In the genomic region with DNA sequence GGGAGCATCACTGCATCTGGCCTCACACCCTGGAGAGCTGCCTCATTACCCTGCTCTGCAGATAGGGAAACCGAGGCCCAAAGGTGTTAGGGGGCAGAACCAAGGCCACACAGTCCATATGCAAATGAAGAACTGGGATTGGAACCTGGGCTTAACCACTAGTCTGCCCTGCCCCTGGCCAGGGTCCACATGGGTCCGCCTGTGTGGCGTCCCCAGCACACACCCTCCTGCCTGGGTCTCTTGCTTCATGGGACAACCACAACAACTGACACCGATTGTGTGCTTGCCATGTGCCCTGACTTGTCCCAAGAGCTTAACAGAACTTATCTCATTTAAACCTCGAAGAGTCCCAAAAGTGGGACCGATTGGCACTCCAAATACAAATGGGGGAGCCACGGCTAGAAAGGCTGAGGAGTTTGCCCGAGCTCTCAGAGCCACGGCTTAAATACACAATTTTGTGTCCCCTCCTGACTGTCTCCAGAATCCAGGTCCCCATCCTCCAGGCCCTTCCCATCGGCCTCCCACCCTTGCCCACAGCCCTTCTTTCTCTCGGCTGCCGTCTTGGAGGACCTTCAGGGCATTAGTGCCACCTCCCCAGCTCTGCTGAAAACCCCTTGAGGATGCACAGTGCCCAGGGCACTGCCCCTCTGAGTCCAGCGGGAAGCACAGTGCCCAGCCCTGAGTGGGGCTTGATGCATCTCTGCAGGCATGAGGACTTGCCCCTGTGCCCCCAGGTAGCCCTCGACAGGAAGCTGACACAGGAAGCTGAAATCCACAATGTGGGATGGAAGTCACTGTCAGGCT, we compare ENCODE assay signal across 15 cellular contexts. TPM values are rescaled to one million over a fixed set of nuclear protein-coding genes. Genes with fewer than 3 reads are reported as not detected.
DNase-seq lines count a peak whose midpoint lies in the region; ATAC-seq, FAIRE-seq and TF ChIP-seq lines count a peak whose summit lies in the region.
"Had no signal": no experiment of that assay in that cellular context is flagged by ENCODE, and none has a peak within 500 bp of the region (broad histone marks: within the 10 kb centered on the region; RNA-seq: fewer than 3 reads in every experiment).

No MANE protein-coding gene starts in this region.

- intact Hi-C loops in cardiac septum (cut with DNase I) (no loop called here), heart right ventricle (cut with DNase I) (no loop called here), colonic mucosa (cut with DNase I) (no loop called here)

- H3K9me3 Mint-ChIP-seq in activated CD8-positive, alpha-beta T cell treated with anti-CD3 and anti-CD28 coated beads, Interleukin-2, amount 10 ng/mL, durations not matched to agents 7 days and 5 days (ENCODE audit: insufficient read depth): no peaks in the 10 kb centered on the region
- H3K9me3 Mint-ChIP-seq in naive thymus-derived CD8-positive, alpha-beta T cell: no peaks in the 10 kb centered on the region
- no peaks in the 10 kb centered on the region for H3K9me3 Mint-ChIP-seq in stimulated activated naive CD8-positive, alpha-beta T cell treated with anti-CD3 and anti-CD28 coated beads, Interleukin-15, Interleukin-2, amounts not matched to agents 100 ng/mL and 50 ng/mL, for 24 hours

- peaks cover 66% of the 10 kb centered on the region for H3K4me1 Mint-ChIP-seq in activated CD8-positive, alpha-beta T cell treated with anti-CD3 and anti-CD28 coated beads, Interleukin-2, amount 10 ng/mL, durations not matched to agents 7 days and 5 days (ENCODE audit: low read depth)
- H3K4me1 Mint-ChIP-seq in naive thymus-derived CD8-positive, alpha-beta T cell: peaks cover 47 to 85% (median 80%) of the 10 kb centered on the region in 4 donors
- peaks cover 85% of the 10 kb centered on the region for H3K4me1 Mint-ChIP-seq in stimulated activated naive CD8-positive, alpha-beta T cell treated with anti-CD3 and anti-CD28 coated beads, Interleukin-15, Interleukin-2, amounts not matched to agents 100 ng/mL and 50 ng/mL, for 24 hours (ENCODE audit: low read depth)

- H3K9me3 ChIP-seq in heart right ventricle (no peaks in the 10 kb centered on the region), colonic mucosa (no peaks in the 10 kb centered on the region)
- H3K9me3 ChIP-seq: thoracic aorta had no signal

- peak overlapping the region; percentile 60 for H3K27ac Mint-ChIP-seq in activated CD8-positive, alpha-beta T cell treated with anti-CD3 and anti-CD28 coated beads, Interleukin-2, amount 10 ng/mL, durations not matched to agents 7 days and 5 days
- H3K27ac Mint-ChIP-seq in naive thymus-derived CD8-positive, alpha-beta T cell: peak overlapping the region; percentile 69 to 100 (median 99)
- peak overlapping the region; percentile 21 for H3K27ac Mint-ChIP-seq in stimulated activated naive CD8-positive, alpha-beta T cell treated with anti-CD3 and anti-CD28 coated beads, Interleukin-15, Interleukin-2, amounts not matched to agents 100 ng/mL and 50 ng/mL, for 24 hours

- H3K36me3 ChIP-seq in heart right ventricle (no peaks in the 10 kb centered on the region), colonic mucosa (no peaks in the 10 kb centered on the region)
- H3K36me3 ChIP-seq: thoracic aorta had no signal

- H3K27me3 Mint-ChIP-seq in activated CD8-positive, alpha-beta T cell treated with anti-CD3 and anti-CD28 coated beads, Interleukin-2, amount 10 ng/mL, durations not matched to agents 7 days and 5 days (ENCODE audit: low read depth): no peaks in the 10 kb centered on the region
- peaks cover 0 to 1% (median 0%) of the 10 kb centered on the region in 5 donors for H3K27me3 Mint-ChIP-seq in naive thymus-derived CD8-positive, alpha-beta T cell
- no peaks in the 10 kb centered on the region for H3K27me3 Mint-ChIP-seq in stimulated activated naive CD8-positive, alpha-beta T cell treated with anti-CD3 and anti-CD28 coated beads, Interleukin-15, Interleukin-2, amounts not matched to agents 100 ng/mL and 50 ng/mL, for 24 hours

- no peak overlapping the region for H3K4me3 ChIP-seq in heart right ventricle
- no peak overlapping the region for H3K4me3 ChIP-seq in colonic mucosa
- H3K4me3 ChIP-seq: thoracic aorta had no signal

- no peak overlapping the region for H3K9ac ChIP-seq in colonic mucosa (ENCODE audit: low read depth in 2 of 2, low read length in 2 of 2)

- no peak overlapping the region for H3K4me3 Mint-ChIP-seq in activated CD8-positive, alpha-beta T cell treated with anti-CD3 and anti-CD28 coated beads, Interleukin-2, amount 10 ng/mL, durations not matched to agents 7 days and 5 days
- H3K4me3 Mint-ChIP-seq in naive thymus-derived CD8-positive, alpha-beta T cell: peak overlapping the region in 7 of 10 donors; percentile 7 to 75 (median 33)
- no peak overlapping the region for H3K4me3 Mint-ChIP-seq in stimulated activated naive CD8-positive, alpha-beta T cell treated with anti-CD3 and anti-CD28 coated beads, Interleukin-15, Interleukin-2, amounts not matched to agents 100 ng/mL and 50 ng/mL, for 24 hours

- DNase-seq in cardiac septum (ENCODE audit: low spot score): peak; percentile 62
- no peak for DNase-seq in heart right ventricle
- DNase-seq in activated CD8-positive, alpha-beta T cell treated with anti-CD3 and anti-CD28 coated beads, Interleukin-2, amount 10 ng/mL, durations not matched to agents 7 days and 5 days: peak; percentile 20
- no peak for DNase-seq in naive thymus-derived CD8-positive, alpha-beta T cell
- DNase-seq in D721Med (ENCODE audit: insufficient read length, low spot score): no peak
- no peak for DNase-seq in NOMO-1 treated with dmso at 0.1 percent for 144 hours (lab: John Stamatoyannopoulos, UW; ENCODE audit: unreplicated experiment)
- no peak for DNase-seq in colonic mucosa
- DNase-seq: GOT3; NCI-H2081 treated with DMSO at 0.1 percent for 48 hours; NCI-H510A treated with DMSO at 0.1 percent for 48 hours; stimulated activated CD4-positive, alpha-beta T cell treated with anti-CD3 and anti-CD28 coated beads, Interleukin-4, amount 100 ng/mL, for 1 hour had no signal

- CTCF ChIA-PET in activated CD8-positive, alpha-beta T cell treated with anti-CD3 and anti-CD28 coated beads, Interleukin-2, amount 10 ng/mL, durations not matched to agents 7 days and 5 days (lab: Charles Lee): interaction anchor here (1.1 to 21.7 kb wide), 4 partner anchors 10 to 22 kb away, joined by 3 to 674 read pairs (median 5); no protein-coding TSS in a partner anchor

- FAIRE-seq in D721Med (lab: Jason Lieb, UNC): no peak

- H3K4me1 ChIP-seq in heart right ventricle: peaks cover 0 to 32% (median 24%) of the 10 kb centered on the region in 9 donors
- H3K4me1 ChIP-seq in colonic mucosa: no peaks in the 10 kb centered on the region

- H3K36me3 Mint-ChIP-seq in activated CD8-positive, alpha-beta T cell treated with anti-CD3 and anti-CD28 coated beads, Interleukin-2, amount 10 ng/mL, durations not matched to agents 7 days and 5 days (ENCODE audit: low read depth): no peaks in the 10 kb centered on the region
- no peaks in the 10 kb centered on the region for H3K36me3 Mint-ChIP-seq in naive thymus-derived CD8-positive, alpha-beta T cell
- H3K36me3 Mint-ChIP-seq in stimulated activated naive CD8-positive, alpha-beta T cell treated with anti-CD3 and anti-CD28 coated beads, Interleukin-15, Interleukin-2, amounts not matched to agents 100 ng/mL and 50 ng/mL, for 24 hours (ENCODE audit: low read depth): no peaks in the 10 kb centered on the region

- H3K27ac ChIP-seq in heart right ventricle (no peak overlapping the region), colonic mucosa (no peak overlapping the region)
- H3K27ac ChIP-seq: HL-60, thoracic aorta had no signal

- POLR2A ChIA-PET in activated CD8-positive, alpha-beta T cell treated with anti-CD3 and anti-CD28 coated beads, Interleukin-2, amount 10 ng/mL, durations not matched to agents 7 days and 5 days (lab: Charles Lee): interaction anchor here (0.7 kb wide), 1 partner anchor 115 kb away, joined by 3 read pairs; a partner anchor contains a TSS
- POLR2A ChIA-PET in naive thymus-derived CD8-positive, alpha-beta T cell (lab: Charles Lee): interaction anchor here (1.2 to 18.2 kb wide), 3 partner anchors 9 to 23 kb away, joined by 5 to 373 read pairs (median 29); no protein-coding TSS in a partner anchor

- ATAC-seq in heart right ventricle: no peak
- no peak for ATAC-seq in activated CD8-positive, alpha-beta T cell treated with anti-CD3 and anti-CD28 coated beads, Interleukin-2, amount 10 ng/mL, durations not matched to agents 7 days and 5 days
- ATAC-seq in naive thymus-derived CD8-positive, alpha-beta T cell: no peak

- H3K27me3 ChIP-seq in heart right ventricle (no peaks in the 10 kb centered on the region), colonic mucosa (no peaks in the 10 kb centered on the region)

- 94 to 96% methylated on average over 14 of the region's 14 CpGs for WGBS in heart right ventricle, 2 donors

- TF ChIP-seq CTCF in heart right ventricle (IDR thresholded peaks at IDR 0.05): no peak
- no peak for TF ChIP-seq CTCF in D721Med (IDR thresholded peaks at IDR 0.05; ENCODE audit: insufficient read depth, missing control alignments)
- TF ChIP-seq CTCF in colonic mucosa (IDR thresholded peaks at IDR 0.05): no peak

RNA-seq across cellular contexts. Expression of a gene that starts 5.8 kb away (rescaled TPM):
- total RNA-seq in cardiac septum (1.3 TPM), heart right ventricle (1 to 10 TPM in 9 of 10 donors, under 1 TPM in 1; 0.61 to 6.8 (median 2.5) TPM), colonic mucosa (1 to 10 TPM; 1.6 to 5.1 TPM)
- 10 to 100 TPM in 1 of 2 donors, 1 to 10 TPM in 1; 2.9 to 29.1 TPM for polyA plus RNA-seq in heart right ventricle
- 10 to 100 TPM; 20.3 to 21.2 TPM for total RNA-seq in activated CD8-positive, alpha-beta T cell treated with anti-CD3 and anti-CD28 coated beads, Interleukin-2, amount 10 ng/mL, durations not matched to agents 7 days and 5 days
- total RNA-seq in naive thymus-derived CD8-positive, alpha-beta T cell: 10 to 100 TPM; 31.5 to 36.5 TPM
- 100 to 1,000 TPM in 1 of 3 donors, 10 to 100 TPM in 2; 24.3 to 459 (median 60.7) TPM for polyA plus RNA-seq in naive thymus-derived CD8-positive, alpha-beta T cell

RNA-seq across cellular contexts. Expression of a gene that starts 12.7 kb away (rescaled TPM):
- not detected for total RNA-seq in cardiac septum
- total RNA-seq in heart right ventricle: not detected
- under 1 TPM in 1 of 2 donors, not detected in 1; 0.16 TPM for polyA plus RNA-seq in heart right ventricle
- under 1 TPM in 1 of 2 experiments, not detected in 1; 0.34 TPM for total RNA-seq in activated CD8-positive, alpha-beta T cell treated with anti-CD3 and anti-CD28 coated beads, Interleukin-2, amount 10 ng/mL, durations not matched to agents 7 days and 5 days
- 1 to 10 TPM; 5.3 to 6.8 TPM for total RNA-seq in naive thymus-derived CD8-positive, alpha-beta T cell
- polyA plus RNA-seq in naive thymus-derived CD8-positive, alpha-beta T cell: under 1 TPM in 2 of 3 donors, not detected in 1; 0.50 to 0.64 TPM
- total RNA-seq in colonic mucosa: under 1 TPM in 1 of 2 donors, not detected in 1; 0.82 TPM
- total RNA-seq: thoracic aorta had no signal
- polyA plus RNA-seq: aorta had no signal

RNA-seq across cellular contexts. Expression of a gene that starts 34.6 kb away (rescaled TPM):
- 5.5 TPM for total RNA-seq in cardiac septum
- 1 to 10 TPM; 1.5 to 7.3 (median 3.4) TPM for total RNA-seq in heart right ventricle
- 1 to 10 TPM; 1.9 to 5.2 TPM for polyA plus RNA-seq in heart right ventricle
- total RNA-seq in activated CD8-positive, alpha-beta T cell treated with anti-CD3 and anti-CD28 coated beads, Interleukin-2, amount 10 ng/mL, durations not matched to agents 7 days and 5 days: under 1 TPM in 1 of 2 experiments, not detected in 1; 0.08 TPM
- under 1 TPM in 1 of 2 experiments, not detected in 1; 0.22 TPM for total RNA-seq in naive thymus-derived CD8-positive, alpha-beta T cell
- not detected for polyA plus RNA-seq in naive thymus-derived CD8-positive, alpha-beta T cell
- under 1 TPM; 0.54 to 0.90 TPM for total RNA-seq in colonic mucosa

RNA-seq across cellular contexts. Expression of a gene that starts 57.6 kb away (rescaled TPM):
- total RNA-seq in cardiac septum: 142 TPM
- 100 to 1,000 TPM; 138 to 397 (median 191) TPM for total RNA-seq in heart right ventricle
- 100 to 1,000 TPM in 1 of 2 donors, 10 to 100 TPM in 1; 50.8 to 312 TPM for polyA plus RNA-seq in heart right ventricle
- 100 to 1,000 TPM; 139 to 143 TPM for total RNA-seq in activated CD8-positive, alpha-beta T cell treated with anti-CD3 and anti-CD28 coated beads, Interleukin-2, amount 10 ng/mL, durations not matched to agents 7 days and 5 days
- total RNA-seq in naive thymus-derived CD8-positive, alpha-beta T cell: 10 to 100 TPM; 87.5 to 99.3 TPM
- polyA plus RNA-seq in naive thymus-derived CD8-positive, alpha-beta T cell: 100 to 1,000 TPM; 114 to 143 (median 137) TPM
- total RNA-seq in colonic mucosa: 100 to 1,000 TPM; 102 to 179 TPM

Comparison
In these comparisons a context has a peak if more than half of its experiments do, and no peak if none do; other contexts are left out.
1. DNase-seq: peak in cardiac septum (single experiment) and activated CD8-positive, alpha-beta T cell treated with anti-CD3 and anti-CD28 coated beads, Interleukin-2, amount 10 ng/mL, durations not matched to agents 7 days and 5 days (single experiment); none in heart right ventricle (0 of 2), naive thymus-derived CD8-positive, alpha-beta T cell (0 of 10), D721Med (single experiment), NOMO-1 treated with dmso at 0.1 percent for 144 hours (single experiment) and colonic mucosa (single experiment).
2. H3K27ac Mint-ChIP-seq: peak in every context shown above with its lines; median percentile 99 in naive thymus-derived CD8-positive, alpha-beta T cell; 60 in activated CD8-positive, alpha-beta T cell treated with anti-CD3 and anti-CD28 coated beads, Interleukin-2, amount 10 ng/mL, durations not matched to agents 7 days and 5 days; 21 in stimulated activated naive CD8-positive, alpha-beta T cell treated with anti-CD3 and anti-CD28 coated beads, Interleukin-15, Interleukin-2, amounts not matched to agents 100 ng/mL and 50 ng/mL, for 24 hours.
3. H3K4me3 Mint-ChIP-seq: peak in naive thymus-derived CD8-positive, alpha-beta T cell (7 of 10); none in activated CD8-positive, alpha-beta T cell treated with anti-CD3 and anti-CD28 coated beads, Interleukin-2, amount 10 ng/mL, durations not matched to agents 7 days and 5 days (single experiment) and stimulated activated naive CD8-positive, alpha-beta T cell treated with anti-CD3 and anti-CD28 coated beads, Interleukin-15, Interleukin-2, amounts not matched to agents 100 ng/mL and 50 ng/mL, for 24 hours (single experiment).